In the genomic region with DNA sequence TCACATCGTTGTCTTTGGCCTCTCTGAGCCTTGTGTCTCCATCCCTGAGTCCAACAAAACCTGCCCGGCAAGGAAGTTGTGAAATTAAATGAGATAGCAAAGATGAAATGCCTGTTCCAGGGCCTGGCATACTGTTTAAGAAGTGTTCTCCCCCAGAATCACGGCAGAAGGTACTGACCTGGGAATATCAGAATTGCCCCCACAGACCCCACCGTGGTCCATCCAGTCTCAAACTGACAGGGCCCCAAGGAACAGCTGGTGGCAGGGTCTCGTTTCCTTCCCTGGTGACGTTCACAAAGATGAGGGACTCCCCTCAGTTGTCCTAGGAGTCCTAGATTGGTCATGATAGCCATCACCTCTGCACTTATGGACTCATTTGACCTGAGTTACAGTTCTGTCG, we compare ENCODE assay signal across 10 cellular contexts. TPM values are rescaled to one million over a fixed set of nuclear protein-coding genes. Genes with fewer than 3 reads are reported as not detected.
DNase-seq lines count a peak whose midpoint lies in the region; ATAC-seq and TF ChIP-seq lines count a peak whose summit lies in the region.
"Had no signal": no experiment of that assay in that cellular context is flagged by ENCODE, and none has a peak within 500 bp of the region (broad histone marks: within the 10 kb centered on the region; RNA-seq: fewer than 3 reads in every experiment).

No MANE protein-coding gene starts in this region.

- H3K27ac Mint-ChIP-seq in natural killer cell (peak overlapping the region in 1 of 2 donors; percentile 97), memory B cell (no peak overlapping the region)
- H3K27ac Mint-ChIP-seq in natural killer cell treated with Interleukin-12 subunit alpha and Interleukin-12 subunit beta and Interleukin-15 and Interleukin-18, amount 100 ng/mL, for 72 hours = no peak overlapping the region
- H3K27ac Mint-ChIP-seq in activated naive CD8-positive, alpha-beta T cell treated with anti-CD3 and anti-CD28 coated beads for 36 hours = no peak overlapping the region

- H3K36me3 Mint-ChIP-seq in natural killer cell (no peaks in the 10 kb centered on the region), memory B cell (peaks cover 8% of the 10 kb centered on the region)
- H3K36me3 Mint-ChIP-seq in natural killer cell treated with Interleukin-12 subunit alpha and Interleukin-12 subunit beta and Interleukin-15 and Interleukin-18, amount 100 ng/mL, for 72 hours = no peaks in the 10 kb centered on the region
- H3K36me3 Mint-ChIP-seq in activated naive CD8-positive, alpha-beta T cell treated with anti-CD3 and anti-CD28 coated beads for 36 hours = peaks cover 7% of the 10 kb centered on the region

- H3K27me3 Mint-ChIP-seq in natural killer cell (ENCODE audit: low read depth in 2 of 2) (peaks cover 0 to 9% of the 10 kb centered on the region in 2 donors), memory B cell (peaks cover 4% of the 10 kb centered on the region)
- peaks cover 10 to 13% of the 10 kb centered on the region in 2 donors for H3K27me3 Mint-ChIP-seq in natural killer cell treated with Interleukin-12 subunit alpha and Interleukin-12 subunit beta and Interleukin-15 and Interleukin-18, amount 100 ng/mL, for 72 hours
- H3K27me3 Mint-ChIP-seq in activated naive CD8-positive, alpha-beta T cell treated with anti-CD3 and anti-CD28 coated beads for 36 hours = peaks cover 26% of the 10 kb centered on the region

- no peaks in the 10 kb centered on the region for H3K9me3 Mint-ChIP-seq in natural killer cell
- H3K9me3 Mint-ChIP-seq in natural killer cell treated with Interleukin-12 subunit alpha and Interleukin-12 subunit beta and Interleukin-15 and Interleukin-18, amount 100 ng/mL, for 72 hours = no peaks in the 10 kb centered on the region
- H3K9me3 Mint-ChIP-seq in activated naive CD8-positive, alpha-beta T cell treated with anti-CD3 and anti-CD28 coated beads for 36 hours = peaks cover 1% of the 10 kb centered on the region
- no peaks in the 10 kb centered on the region for H3K9me3 Mint-ChIP-seq in memory B cell

- H3K4me3 Mint-ChIP-seq in natural killer cell (peak overlapping the region; percentile 92), memory B cell (peak overlapping the region; percentile 27)
- H3K4me3 Mint-ChIP-seq in natural killer cell treated with Interleukin-12 subunit alpha and Interleukin-12 subunit beta and Interleukin-15 and Interleukin-18, amount 100 ng/mL, for 72 hours = no peak overlapping the region
- peak overlapping the region; percentile 88 for H3K4me3 Mint-ChIP-seq in activated naive CD8-positive, alpha-beta T cell treated with anti-CD3 and anti-CD28 coated beads for 36 hours

- intact Hi-C loops in natural killer cell (cut with micrococcal nuclease) = no loop called here

- ATAC-seq in natural killer cell = no peak
- ATAC-seq in natural killer cell treated with Interleukin-12 subunit alpha and Interleukin-12 subunit beta and Interleukin-15 and Interleukin-18, amount 100 ng/mL, for 72 hours = no peak
- ATAC-seq in memory B cell (ENCODE audit: low read depth) = no peak
- ATAC-seq in HG02870 (IDR thresholded peaks at IDR 0.05; ENCODE audit: unreplicated experiment) = no peak

- DNase-seq in natural killer cell = no peak
- DNase-seq in natural killer cell treated with Interleukin-12 subunit alpha and Interleukin-12 subunit beta and Interleukin-15 and Interleukin-18, amount 100 ng/mL, for 72 hours (ENCODE audit: low spot score) = no peak
- no peak for DNase-seq in activated naive CD8-positive, alpha-beta T cell treated with anti-CD3 and anti-CD28 coated beads for 36 hours
- DNase-seq in memory B cell (ENCODE audit: low spot score in 2 of 2) = peak in 1 of 2 donors; percentile 7
- no peak for DNase-seq in NCI-H2029 (lab: John Stamatoyannopoulos, UW)
- DNase-seq in NCI-H526 (lab: John Stamatoyannopoulos, UW) = no peak
- no peak for DNase-seq in SHP77 (lab: John Stamatoyannopoulos, UW)
- DNase-seq: left lung, NCI-H2227 treated with DMSO at 0.1 percent for 48 hours had no signal

- H3K4me1 Mint-ChIP-seq in natural killer cell (peaks cover 49 to 58% of the 10 kb centered on the region in 2 donors), memory B cell (peaks cover 34% of the 10 kb centered on the region)
- peaks cover 25 to 33% of the 10 kb centered on the region in 2 donors for H3K4me1 Mint-ChIP-seq in natural killer cell treated with Interleukin-12 subunit alpha and Interleukin-12 subunit beta and Interleukin-15 and Interleukin-18, amount 100 ng/mL, for 72 hours (ENCODE audit: low read depth in 2 of 2)
- H3K4me1 Mint-ChIP-seq in activated naive CD8-positive, alpha-beta T cell treated with anti-CD3 and anti-CD28 coated beads for 36 hours = peaks cover 26% of the 10 kb centered on the region

- TF ChIP-seq CTCF in natural killer cell (IDR thresholded peaks at IDR 0.05) = no peak

RNA-seq across cellular contexts. Expression of gene PRDM11, which starts 1.8 kb away (rescaled TPM):
- total RNA-seq in natural killer cell = 10 to 100 TPM; 10.3 to 14.7 (median 13.7) TPM
- 1 to 10 TPM; 3.5 to 6.6 TPM for total RNA-seq in natural killer cell treated with Interleukin-12 subunit alpha and Interleukin-12 subunit beta and Interleukin-15 and Interleukin-18, amount 100 ng/mL, for 72 hours
- 1 to 10 TPM; 4.7 to 4.8 TPM for total RNA-seq in activated naive CD8-positive, alpha-beta T cell treated with anti-CD3 and anti-CD28 coated beads for 36 hours
